8 cellular contexts compared by ENCODE assay signal in the genomic region with DNA sequence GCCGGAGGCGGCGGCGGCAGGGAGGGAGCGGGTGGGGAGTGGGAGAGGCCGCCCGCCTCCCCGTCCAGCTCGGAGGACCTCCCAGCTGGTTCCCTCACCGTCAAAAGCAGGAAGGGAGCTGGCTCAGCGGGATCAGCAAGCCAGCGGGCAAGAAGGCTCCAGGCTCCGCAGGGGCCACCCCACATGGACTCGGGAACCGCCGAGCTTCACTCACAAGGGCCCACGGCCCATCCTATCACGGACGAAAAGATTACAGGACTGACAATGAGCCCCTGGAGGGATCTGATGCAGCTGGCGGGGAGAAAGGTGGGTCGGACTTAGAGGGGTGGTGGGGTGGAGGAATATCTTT.
DNase-seq lines count a peak whose midpoint lies in the region; ATAC-seq, FAIRE-seq and TF ChIP-seq lines count a peak whose summit lies in the region.
"Not testable (repeated sequence)": the region's sequence is repeated elsewhere in the genome, so short reads cannot be mapped to it uniquely, and the experiment has no call there.

No MANE protein-coding gene starts in this region.

- H3K9ac ChIP-seq in H9 (ENCODE audit: extremely low read depth, insufficient read length, low read length); KMS-11: not testable (repeated sequence)

- TF ChIP-seq CTCF in D721Med (IDR thresholded peaks at IDR 0.05; ENCODE audit: insufficient read depth, missing control alignments); H9 (conservative IDR thresholded peaks at IDR 0.05); KMS-11 (conservative IDR thresholded peaks at IDR 0.05; ENCODE audit: low read depth, low read length); neural crest cell (conservative IDR thresholded peaks at IDR 0.05); suprapubic skin (IDR thresholded peaks at IDR 0.05): not testable (repeated sequence)

- H2AK5ac ChIP-seq in H9 (ENCODE audit: insufficient read length, low read length), result not testable (repeated sequence)

- H4K8ac ChIP-seq in H9 (replicated peaks; ENCODE audit: insufficient read length, low read depth, low read length), result not testable (repeated sequence)

- not testable (repeated sequence) for FAIRE-seq in D721Med (lab: Jason Lieb, UNC)

- H2BK12ac ChIP-seq in H9 (ENCODE audit: insufficient read length, low read depth, low read length), result not testable (repeated sequence)

- WGBS in H9 (ENCODE audit: extremely low coverage, insufficient read length, low lambda C conversion rate), result no CpG with 5 or more reads among the region's 21 CpGs
- WGBS in suprapubic skin, result no CpG with 5 or more reads among the region's 21 CpGs

- H3K79me2 ChIP-seq in H9 (ENCODE audit: insufficient read depth, low read length); KMS-11 (ENCODE audit: insufficient read depth, low read depth): not testable (repeated sequence)

- H3T11ph ChIP-seq in H9 (ENCODE audit: low read length), result not testable (repeated sequence)

- not testable (repeated sequence) for H4K20me1 ChIP-seq in H9 (ENCODE audit: control insufficient read depth, insufficient read depth, insufficient read length); KMS-11 (ENCODE audit: insufficient read depth)

- not testable (repeated sequence) for H3K27ac Mint-ChIP-seq in H9; neural crest cell (ENCODE audit: unreplicated experiment)

- not testable (repeated sequence) for H2BK5ac ChIP-seq in H9 (ENCODE audit: insufficient read length, low read length)

- not testable (repeated sequence) for H3K4me1 Mint-ChIP-seq in H9, neural crest cell

- peak overlapping the region; percentile 59 to 78 for H3K4me3 Mint-ChIP-seq in H9
- not testable (repeated sequence) for H3K4me3 Mint-ChIP-seq in neural crest cell

- not testable (repeated sequence) for H3K14ac ChIP-seq in H9 (ENCODE audit: insufficient read depth, low read length)

- not testable (repeated sequence) for H3K18ac ChIP-seq in H9 (ENCODE audit: insufficient read length, low read depth, low read length)

- not testable (repeated sequence) for H3K36me3 ChIP-seq in KMS-11 (ENCODE audit: insufficient read depth); suprapubic skin

- H3K4me2 ChIP-seq in H9 (ENCODE audit: insufficient read depth, insufficient read length, low read length); KMS-11: not testable (repeated sequence)

- not testable (repeated sequence) for H3K4me1 ChIP-seq in H9 (ENCODE audit: insufficient read depth, low read length); KMS-11 (ENCODE audit: low read depth, poor library complexity, severe bottlenecking); suprapubic skin

- peak; percentile 0 for DNase-seq in D721Med (ENCODE audit: insufficient read length, low spot score)
- peak; percentile 33 for DNase-seq in H9
- DNase-seq in cerebellar cortex (ENCODE audit: low spot score), result peak; percentile 12
- peak; percentile 18 for DNase-seq in left ventricle myocardium superior
- peak; percentile 3 for DNase-seq in neural crest cell (ENCODE audit: low read depth, low spot score)
- not testable (repeated sequence) for DNase-seq in suprapubic skin (ENCODE audit: low spot score in 2 of 2)

- TF ChIP-seq EP300 in suprapubic skin (IDR thresholded peaks at IDR 0.05), result not testable (repeated sequence)

- not testable (repeated sequence) for H4K5ac ChIP-seq in H9 (ENCODE audit: insufficient read length, low read depth, low read length)

- not testable (repeated sequence) for H2BK120ac ChIP-seq in H9 (ENCODE audit: low read depth, low read length, poor library complexity, severe bottlenecking)

- H3K23me2 ChIP-seq in H9 (ENCODE audit: insufficient read length, low read depth, low read length, poor library complexity, severe bottlenecking), result not testable (repeated sequence)

- not testable (repeated sequence) for H3K27me3 ChIP-seq in H9 (ENCODE audit: insufficient read depth, low read length); KMS-11 (ENCODE audit: insufficient read depth, low read depth); suprapubic skin

- H2AFZ ChIP-seq in H9 (ENCODE audit: low read length), result not testable (repeated sequence)
- H2AFZ ChIP-seq in KMS-11 (ENCODE audit: low read depth), result peak overlapping the region; percentile 44; the same call in 1 of the 2 replicates

- H2BK20ac ChIP-seq in H9 (ENCODE audit: low read depth, low read length, poor library complexity, severe bottlenecking), result not testable (repeated sequence)

- H3K4me3 ChIP-seq in KMS-11 (IDR thresholded peaks at IDR 0.05; ENCODE audit: insufficient read depth, low read depth, low read length), result not testable (repeated sequence)
- peak overlapping the region; percentile 50 for H3K4me3 ChIP-seq in suprapubic skin

- H3K4ac ChIP-seq in H9 (ENCODE audit: low read depth, low read length), result not testable (repeated sequence)

- H3K23ac ChIP-seq in H9 (ENCODE audit: insufficient read length, low read depth, low read length), result not testable (repeated sequence)

- not testable (repeated sequence) for H3K27me3 Mint-ChIP-seq in H9 (ENCODE audit: low read depth); neural crest cell (ENCODE audit: low read depth)

- not testable (repeated sequence) for H3K9me3 ChIP-seq in H9 (ENCODE audit: control insufficient read depth, low read depth, low read length); suprapubic skin

- H3K56ac ChIP-seq in H9 (ENCODE audit: insufficient read length, low read depth, low read length), result not testable (repeated sequence)

- intact Hi-C loops in left ventricle myocardium superior (cut with micrococcal nuclease), result not testable (repeated sequence)

- H4K91ac ChIP-seq in H9 (ENCODE audit: insufficient read length, low read depth, low read length), result not testable (repeated sequence)

- H3K27ac ChIP-seq in H9 (ENCODE audit: insufficient read length, low read depth, low read length); KMS-11; suprapubic skin: not testable (repeated sequence)

- H3K79me1 ChIP-seq in H9 (ENCODE audit: insufficient read depth, low read depth, low read length, poor library complexity, severe bottlenecking), result not testable (repeated sequence)

- not testable (repeated sequence) for H2BK15ac ChIP-seq in H9 (ENCODE audit: low read depth, low read length)

- ATAC-seq in SK-N-SH treated with all-trans-retinoic acid at 6 μM for 48 hours (peak; percentile 61), left ventricle myocardium superior (peak; percentile 9)

- H3K36me3 Mint-ChIP-seq in H9 (ENCODE audit: insufficient read depth in 1 of 3, low read depth in 3 of 3); neural crest cell (ENCODE audit: low read depth): not testable (repeated sequence)

- not testable (repeated sequence) for H3K9me3 Mint-ChIP-seq in H9, neural crest cell

- TF ChIP-seq POLR2A in suprapubic skin (IDR thresholded peaks at IDR 0.05), result not testable (repeated sequence)
